In the genomic region with DNA sequence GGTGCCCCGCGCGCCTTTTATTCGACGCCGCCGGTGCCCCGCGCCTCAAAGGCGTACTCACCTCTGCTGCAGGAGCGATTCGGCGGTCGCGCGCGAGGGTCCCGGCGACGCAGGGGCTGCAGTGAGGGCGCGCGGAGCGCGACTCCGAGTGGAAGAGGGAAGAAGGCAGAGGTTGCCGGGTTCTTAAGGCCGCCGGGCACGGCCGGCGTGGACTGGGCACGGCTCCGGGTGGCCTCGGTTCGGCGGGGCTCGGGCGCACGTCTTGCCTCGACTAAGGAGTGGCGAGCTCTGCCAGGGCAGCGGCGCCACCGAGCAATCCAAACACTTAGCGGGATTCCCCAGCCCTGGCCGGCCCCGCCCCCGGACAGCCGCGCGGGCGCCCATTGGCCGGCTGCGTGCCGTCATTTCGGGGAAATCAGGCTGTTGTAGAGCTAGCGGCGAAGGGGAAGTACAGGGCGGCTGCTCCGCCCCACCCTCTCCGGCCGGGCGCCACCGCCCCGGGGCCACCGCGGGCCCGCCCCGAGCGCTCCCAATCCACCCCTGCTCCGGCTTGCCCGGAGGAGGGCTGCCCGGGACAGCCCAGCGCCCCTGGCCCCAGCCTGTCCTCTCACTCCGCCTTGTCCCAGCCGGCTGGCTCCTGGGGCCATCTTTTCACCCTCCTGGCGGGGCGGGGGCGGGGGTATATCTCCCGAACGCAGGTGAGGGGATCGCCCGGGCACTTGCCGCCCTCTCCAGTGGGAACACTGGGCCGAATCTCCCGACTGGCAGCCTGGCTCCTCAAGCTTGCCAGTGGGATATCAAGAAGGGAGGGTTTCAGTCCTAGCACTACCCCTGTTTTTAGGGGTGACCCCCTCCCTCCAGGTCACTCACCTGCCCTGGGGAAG, we compare ENCODE assay signal across 1 cellular context.
TF ChIP-seq lines count a peak whose summit lies in the region.

A gene with protein sequence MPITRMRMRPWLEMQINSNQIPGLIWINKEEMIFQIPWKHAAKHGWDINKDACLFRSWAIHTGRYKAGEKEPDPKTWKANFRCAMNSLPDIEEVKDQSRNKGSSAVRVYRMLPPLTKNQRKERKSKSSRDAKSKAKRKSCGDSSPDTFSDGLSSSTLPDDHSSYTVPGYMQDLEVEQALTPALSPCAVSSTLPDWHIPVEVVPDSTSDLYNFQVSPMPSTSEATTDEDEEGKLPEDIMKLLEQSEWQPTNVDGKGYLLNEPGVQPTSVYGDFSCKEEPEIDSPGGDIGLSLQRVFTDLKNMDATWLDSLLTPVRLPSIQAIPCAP (minus strand): TSS at position 290 of the 884 bp plus-strand sequence. CDS start 1,295 bp downstream, outside the sequence.

TF ChIP-seq in HepG2, 621 proteins besides CTCF, POLR2A, EP300 and RAD21 (continued from another document):
- TF ChIP-seq, protein P1, sequence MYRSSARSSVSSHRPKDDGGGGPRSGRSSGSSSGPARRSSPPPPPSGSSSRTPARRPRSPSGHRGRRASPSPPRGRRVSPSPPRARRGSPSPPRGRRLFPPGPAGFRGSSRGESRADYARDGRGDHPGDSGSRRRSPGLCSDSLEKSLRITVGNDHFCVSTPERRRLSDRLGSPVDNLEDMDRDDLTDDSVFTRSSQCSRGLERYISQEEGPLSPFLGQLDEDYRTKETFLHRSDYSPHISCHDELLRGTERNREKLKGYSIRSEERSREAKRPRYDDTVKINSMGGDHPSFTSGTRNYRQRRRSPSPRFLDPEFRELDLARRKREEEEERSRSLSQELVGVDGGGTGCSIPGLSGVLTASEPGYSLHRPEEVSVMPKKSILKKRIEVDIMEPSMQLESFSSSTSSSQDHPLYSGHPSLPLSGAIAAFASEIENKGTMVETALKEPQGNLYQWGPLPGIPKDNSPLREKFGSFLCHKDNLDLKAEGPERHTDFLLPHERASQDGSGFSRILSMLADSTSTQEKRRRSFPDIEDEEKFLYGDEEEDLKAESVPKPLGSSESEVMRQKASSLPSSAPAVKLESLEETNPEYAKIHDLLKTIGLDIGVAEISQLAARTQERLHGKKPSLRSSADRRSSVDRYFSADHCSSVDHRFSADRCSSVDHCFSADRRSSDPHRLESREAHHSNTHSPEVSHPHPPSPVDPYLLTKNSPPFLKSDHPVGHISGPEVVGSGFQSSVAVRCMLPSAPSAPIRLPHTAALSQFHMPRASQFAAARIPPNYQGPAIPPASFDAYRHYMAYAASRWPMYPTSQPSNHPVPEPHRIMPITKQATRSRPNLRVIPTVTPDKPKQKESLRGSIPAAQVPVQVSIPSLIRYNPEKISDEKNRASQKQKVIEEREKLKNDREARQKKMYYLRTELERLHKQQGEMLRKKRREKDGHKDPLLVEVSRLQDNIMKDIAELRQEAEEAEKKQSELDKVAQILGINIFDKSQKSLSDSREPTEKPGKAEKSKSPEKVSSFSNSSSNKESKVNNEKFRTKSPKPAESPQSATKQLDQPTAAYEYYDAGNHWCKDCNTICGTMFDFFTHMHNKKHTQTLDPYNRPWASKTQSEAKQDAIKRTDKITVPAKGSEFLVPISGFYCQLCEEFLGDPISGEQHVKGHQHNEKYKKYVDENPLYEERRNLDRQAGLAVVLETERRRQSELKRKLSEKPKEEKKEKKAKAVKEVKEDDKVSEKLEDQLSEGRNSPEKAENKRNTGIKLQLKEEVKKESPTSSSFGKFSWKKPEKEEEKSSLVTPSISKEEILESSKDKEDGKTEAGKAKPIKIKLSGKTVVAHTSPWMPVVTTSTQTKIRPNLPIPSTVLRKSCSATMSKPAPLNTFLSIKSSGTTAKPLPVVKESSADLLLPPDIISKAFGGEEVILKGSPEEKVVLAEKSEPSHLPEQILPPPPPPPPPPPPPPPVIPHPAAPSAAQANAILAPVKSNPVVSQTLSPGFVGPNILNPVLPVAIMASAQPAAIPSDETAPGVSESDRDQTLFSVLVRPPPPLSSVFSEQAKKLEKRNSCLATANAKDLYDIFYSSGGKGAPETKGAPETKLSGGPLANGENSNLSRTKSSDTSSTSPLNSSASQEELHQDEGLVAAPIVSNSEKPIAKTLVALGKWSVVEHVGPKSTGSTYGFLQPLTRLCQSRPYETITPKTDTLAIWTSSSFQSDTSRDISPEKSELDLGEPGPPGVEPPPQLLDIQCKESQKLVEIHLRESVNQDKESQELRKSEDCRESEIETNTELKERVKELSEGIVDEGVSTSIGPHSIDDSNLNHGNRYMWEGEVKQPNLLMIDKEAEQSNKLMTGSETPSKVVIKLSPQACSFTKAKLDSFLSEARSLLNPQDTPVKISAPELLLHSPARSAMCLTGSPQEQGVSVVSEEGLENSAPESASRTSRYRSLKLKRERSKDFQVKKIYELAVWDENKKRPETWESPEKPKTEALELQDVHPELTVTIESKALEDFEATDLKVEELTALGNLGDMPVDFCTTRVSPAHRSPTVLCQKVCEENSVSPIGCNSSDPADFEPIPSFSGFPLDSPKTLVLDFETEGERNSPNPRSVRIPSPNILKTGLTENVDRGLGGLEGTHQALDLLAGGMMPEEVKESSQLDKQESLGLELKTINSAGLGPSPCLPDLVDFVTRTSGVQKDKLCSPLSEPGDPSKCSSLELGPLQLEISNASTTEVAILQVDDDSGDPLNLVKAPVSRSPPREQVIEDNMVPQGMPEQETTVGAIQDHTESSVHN (CRISPR knock-in tag; IDR thresholded peaks at IDR 0.05): no peak
- TF ChIP-seq SCMH1 (CRISPR knock-in tag; IDR thresholded peaks at IDR 0.05; ENCODE audit: borderline replicate concordance): no peak
- TF ChIP-seq MIER2 (CRISPR knock-in tag; IDR thresholded peaks at IDR 0.05): no peak
